In the genomic region with DNA sequence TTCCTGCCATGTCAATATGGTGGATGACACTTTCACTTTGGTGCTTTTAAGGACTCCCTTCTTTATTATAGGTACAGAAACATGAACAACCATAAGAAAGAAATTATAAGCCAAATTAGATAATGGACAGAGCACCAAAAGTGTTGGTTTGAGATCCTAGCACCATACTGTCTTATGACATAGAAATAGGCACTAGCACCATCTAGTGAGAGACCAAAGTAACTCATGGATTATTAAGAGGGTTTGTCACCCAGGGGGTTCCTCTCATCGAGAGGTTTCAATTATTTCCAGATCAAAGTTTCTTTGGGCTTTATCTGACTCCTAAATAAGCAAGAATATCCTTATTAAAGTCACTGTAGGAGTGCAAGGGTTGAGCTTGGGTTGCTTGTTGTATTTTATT, we compare ENCODE assay signal across 9 cellular contexts.
DNase-seq lines count a peak whose midpoint lies in the region; ATAC-seq, FAIRE-seq and TF ChIP-seq lines count a peak whose summit lies in the region.
"Had no signal": no experiment of that assay in that cellular context is flagged by ENCODE, and none has a peak within 500 bp of the region (broad histone marks: within the 10 kb centered on the region; RNA-seq: fewer than 3 reads in every experiment).

No MANE protein-coding gene starts in this region.

- H4K20me1 ChIP-seq in endothelial cell of umbilical vein (replicated peaks; ENCODE audit: control insufficient read depth, extremely low read depth, insufficient read depth, low read length), result no peaks in the 10 kb centered on the region

- H3K9me1 ChIP-seq in endothelial cell of umbilical vein (replicated peaks; ENCODE audit: control insufficient read depth, extremely low read depth, insufficient read depth, low read length), result no peaks in the 10 kb centered on the region

- peak; percentile 12 for DNase-seq in A172 (ENCODE audit: low spot score)
- peak; percentile 13 for DNase-seq in NCI-H524 treated with DMSO at 0.1 percent for 48 hours (lab: John Stamatoyannopoulos, UW)
- DNase-seq in endothelial cell of umbilical vein (ENCODE audit: low read depth, low spot score), result peak; percentile 11
- no peak for DNase-seq in epidermal melanocyte (ENCODE audit: insufficient read length, low spot score)
- DNase-seq in GM19238 (ENCODE audit: insufficient read length, low spot score), result no peak
- DNase-seq: stimulated activated CD4-positive, alpha-beta T cell treated with anti-CD3 and anti-CD28 coated beads, Interleukin-4, amount 100 ng/mL, for 4 hours had no signal

- H3K4me2 ChIP-seq in endothelial cell of umbilical vein (ENCODE audit: insufficient read depth, low read length), result no peak overlapping the region

- H3K4me3 ChIP-seq in endothelial cell of umbilical vein (replicated peaks in 1 of 3; ENCODE audit: insufficient read depth in 1 of 3, low read depth in 1 of 3, low read length in 3 of 3), result no peak overlapping the region

- no peak for TF ChIP-seq POLR2A in endothelial cell of umbilical vein (IDR thresholded peaks at IDR 0.05; ENCODE audit: low read depth, low read length)

- no peaks in the 10 kb centered on the region for H3K79me2 ChIP-seq in endothelial cell of umbilical vein (ENCODE audit: control insufficient read depth, insufficient read depth, low read length)

- dilution Hi-C loops in endothelial cell of umbilical vein (cut with MboI; ENCODE audit: extremely low pct_ligation_motif_present, low sequenced_read_pairs), result no loop called here

- no peak for FAIRE-seq in endothelial cell of umbilical vein (lab: Jason Lieb, UNC)

- H3K27me3 ChIP-seq in endothelial cell of umbilical vein (ENCODE audit: control insufficient read depth in 2 of 2, insufficient read depth in 2 of 2, low read length in 2 of 2), result no peaks in the 10 kb centered on the region

- no peak overlapping the region for H3K27ac ChIP-seq in endothelial cell of umbilical vein (ENCODE audit: insufficient read depth, low read depth, low read length)

- no peaks in the 10 kb centered on the region for H3K36me3 ChIP-seq in endothelial cell of umbilical vein (ENCODE audit: control insufficient read depth in 2 of 2, extremely low read depth in 1 of 2, insufficient read depth in 2 of 2, low read length in 2 of 2)

- H3K9me3 ChIP-seq in endothelial cell of umbilical vein (replicated peaks; ENCODE audit: control insufficient read depth, insufficient read depth, low read length), result no peaks in the 10 kb centered on the region

- intact Hi-C loops in endothelial cell of umbilical vein (cut with micrococcal nuclease), result loop anchor here (5.0 kb wide), 1 partner anchor 152 kb away; a partner anchor contains a TSS

- no peak overlapping the region for H2AFZ ChIP-seq in endothelial cell of umbilical vein (ENCODE audit: low read depth, low read length)

- BruUV-seq in endothelial cell of umbilical vein (replicated peaks; lab: Mats Ljungman, UMichigan), result no TSS peak

- ATAC-seq in GM18868 (IDR thresholded peaks at IDR 0.05; ENCODE audit: unreplicated experiment) (peak; percentile 59), GM21576 (IDR thresholded peaks at IDR 0.05; ENCODE audit: unreplicated experiment) (no peak), HG02763 (IDR thresholded peaks at IDR 0.05; ENCODE audit: unreplicated experiment) (no peak)

- POLR2A ChIA-PET in endothelial cell of umbilical vein (lab: Charles Lee), result no interaction called here

- TF ChIP-seq CTCF in endothelial cell of umbilical vein (IDR thresholded peaks at IDR 0.05; ENCODE audit: extremely low read depth in 1 of 2, insufficient read depth in 1 of 2, low read depth in 1 of 2, low read length in 2 of 2), result no peak

- H3K9ac ChIP-seq in endothelial cell of umbilical vein (replicated peaks; ENCODE audit: extremely low read depth, insufficient read depth, low read length), result no peak overlapping the region

- no peaks in the 10 kb centered on the region for H3K4me1 ChIP-seq in endothelial cell of umbilical vein (ENCODE audit: control insufficient read depth, extremely low read depth, insufficient read depth, low read length)

- CTCF ChIA-PET in endothelial cell of umbilical vein (lab: Charles Lee), result interaction anchor here (2.2 kb wide), 1 partner anchor 151 kb away, joined by 8 read pairs; no protein-coding TSS in a partner anchor

TF ChIP-seq in endothelial cell of umbilical vein, 7 proteins besides CTCF, POLR2A, EP300 and RAD21:
- TF ChIP-seq MYC (IDR thresholded peaks at IDR 0.05; ENCODE audit: low read depth, low read length) (no peak), FOS (IDR thresholded peaks at IDR 0.05; ENCODE audit: borderline replicate concordance, insufficient read depth, low read length) (no peak), EZH2 (IDR thresholded peaks at IDR 0.05; ENCODE audit: borderline replicate concordance, low read depth, low read length, severe bottlenecking) (no peak), GATA2 (IDR thresholded peaks at IDR 0.05; ENCODE audit: insufficient read depth, insufficient read length, low read depth, low read length) (no peak), POLR2AphosphoS5 (IDR thresholded peaks at IDR 0.05; ENCODE audit: insufficient read depth, low read depth, low read length) (no peak)

Comparison
In these comparisons a context has a peak if more than half of its experiments do, and no peak if none do; other contexts are left out.
1. DNase-seq: peak in A172 (single experiment), NCI-H524 treated with DMSO at 0.1 percent for 48 hours (single experiment) and endothelial cell of umbilical vein (single experiment); none in epidermal melanocyte (single experiment) and GM19238 (single experiment).